Comparison of ENCODE assay signal across 1 cellular context in the genomic region with DNA sequence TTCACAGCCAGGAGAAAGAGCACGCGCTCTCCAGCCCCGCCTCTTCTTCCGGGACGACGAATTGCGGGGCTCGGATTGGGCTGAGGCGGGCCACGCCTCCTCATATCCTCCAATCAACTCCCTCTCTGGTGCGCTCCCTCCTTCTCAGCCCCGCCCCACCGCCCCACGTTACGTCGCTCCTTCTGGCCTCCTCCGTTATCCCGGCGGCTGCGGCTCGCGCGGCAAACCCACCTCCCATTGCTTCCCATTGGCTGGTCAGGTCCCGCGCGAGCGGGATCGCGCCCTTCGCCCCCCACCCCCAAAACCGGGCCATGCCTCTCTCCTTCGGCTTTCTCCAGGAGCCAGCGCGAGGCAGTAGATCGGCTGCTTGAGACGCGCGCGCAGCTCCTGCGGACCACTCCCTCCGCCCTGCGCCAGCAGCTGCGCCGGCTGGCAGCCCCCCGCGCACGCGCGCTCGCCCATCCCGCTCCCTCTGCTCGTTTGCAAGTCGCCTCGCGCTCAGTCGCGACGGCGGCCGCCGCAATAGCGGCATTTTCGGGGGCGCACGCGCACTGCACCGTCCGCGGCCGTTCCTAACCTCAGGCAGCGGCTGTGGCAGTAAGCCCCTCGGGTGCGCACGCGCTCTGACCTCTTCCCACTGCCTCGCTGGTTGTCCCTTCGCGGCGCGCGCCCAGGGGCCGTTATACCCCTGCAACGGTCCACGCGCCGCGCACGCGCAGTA.
A peak's percentile ranks its signal among the peaks of the same experiment; 100 is the strongest.
TF ChIP-seq lines count a peak whose summit lies in the region.

No MANE protein-coding gene starts in this region.

TF ChIP-seq in K562, 482 proteins besides CTCF, POLR2A, EP300 and RAD21 (continued from another document and continues in another):
- TF ChIP-seq, protein P1, sequence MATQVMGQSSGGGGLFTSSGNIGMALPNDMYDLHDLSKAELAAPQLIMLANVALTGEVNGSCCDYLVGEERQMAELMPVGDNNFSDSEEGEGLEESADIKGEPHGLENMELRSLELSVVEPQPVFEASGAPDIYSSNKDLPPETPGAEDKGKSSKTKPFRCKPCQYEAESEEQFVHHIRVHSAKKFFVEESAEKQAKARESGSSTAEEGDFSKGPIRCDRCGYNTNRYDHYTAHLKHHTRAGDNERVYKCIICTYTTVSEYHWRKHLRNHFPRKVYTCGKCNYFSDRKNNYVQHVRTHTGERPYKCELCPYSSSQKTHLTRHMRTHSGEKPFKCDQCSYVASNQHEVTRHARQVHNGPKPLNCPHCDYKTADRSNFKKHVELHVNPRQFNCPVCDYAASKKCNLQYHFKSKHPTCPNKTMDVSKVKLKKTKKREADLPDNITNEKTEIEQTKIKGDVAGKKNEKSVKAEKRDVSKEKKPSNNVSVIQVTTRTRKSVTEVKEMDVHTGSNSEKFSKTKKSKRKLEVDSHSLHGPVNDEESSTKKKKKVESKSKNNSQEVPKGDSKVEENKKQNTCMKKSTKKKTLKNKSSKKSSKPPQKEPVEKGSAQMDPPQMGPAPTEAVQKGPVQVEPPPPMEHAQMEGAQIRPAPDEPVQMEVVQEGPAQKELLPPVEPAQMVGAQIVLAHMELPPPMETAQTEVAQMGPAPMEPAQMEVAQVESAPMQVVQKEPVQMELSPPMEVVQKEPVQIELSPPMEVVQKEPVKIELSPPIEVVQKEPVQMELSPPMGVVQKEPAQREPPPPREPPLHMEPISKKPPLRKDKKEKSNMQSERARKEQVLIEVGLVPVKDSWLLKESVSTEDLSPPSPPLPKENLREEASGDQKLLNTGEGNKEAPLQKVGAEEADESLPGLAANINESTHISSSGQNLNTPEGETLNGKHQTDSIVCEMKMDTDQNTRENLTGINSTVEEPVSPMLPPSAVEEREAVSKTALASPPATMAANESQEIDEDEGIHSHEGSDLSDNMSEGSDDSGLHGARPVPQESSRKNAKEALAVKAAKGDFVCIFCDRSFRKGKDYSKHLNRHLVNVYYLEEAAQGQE (CRISPR knock-in tag; IDR thresholded peaks at IDR 0.05; ENCODE audit: low read depth), result peak; percentile 60; the same call in 1 of the 2 replicates
- TF ChIP-seq HDAC1 (IDR thresholded peaks at IDR 0.05) (peak in 1 of 2 experiments; percentile 47; a peak in 1 of 4 replicates), RBM22 (IDR thresholded peaks at IDR 0.05; ENCODE audit: low read depth, low read length, poor library complexity, severe bottlenecking) (peak; percentile 84), NCOA2 (IDR thresholded peaks at IDR 0.05; ENCODE audit: partially characterized antibody in 2 of 2) (no peak), RFX7 (CRISPR knock-in tag; IDR thresholded peaks at IDR 0.05) (no peak), TCF7L2 (IDR thresholded peaks at IDR 0.05; ENCODE audit: low read depth, low read length) (no peak), PTTG1 (tag; IDR thresholded peaks at IDR 0.05; ENCODE audit: low read depth) (no peak), PHF20 (IDR thresholded peaks at IDR 0.05; ENCODE audit: partially characterized antibody) (peak; percentile 38), MAZ (CRISPR knock-in tag; conservative IDR thresholded peaks at IDR 0.05 in 1 of 2, IDR thresholded peaks at IDR 0.05 in 1 of 2) (peak; percentile 80 to 90), TARDBP (IDR thresholded peaks at IDR 0.05) (no peak), MTA1 (IDR thresholded peaks at IDR 0.05; ENCODE audit: borderline replicate concordance) (no peak), ZC3H4 (CRISPR knock-in tag; IDR thresholded peaks at IDR 0.05; ENCODE audit: borderline replicate concordance) (0 out of 2 replicates have a peak, but pooled peaks have one; percentile 37), SMARCE1 (IDR thresholded peaks at IDR 0.05) (no peak), SP2 (IDR thresholded peaks at IDR 0.05; ENCODE audit: extremely low read depth, low read depth, low read length, poor library complexity, severe bottlenecking) (peak; percentile 41)
- TF ChIP-seq, protein P2, sequence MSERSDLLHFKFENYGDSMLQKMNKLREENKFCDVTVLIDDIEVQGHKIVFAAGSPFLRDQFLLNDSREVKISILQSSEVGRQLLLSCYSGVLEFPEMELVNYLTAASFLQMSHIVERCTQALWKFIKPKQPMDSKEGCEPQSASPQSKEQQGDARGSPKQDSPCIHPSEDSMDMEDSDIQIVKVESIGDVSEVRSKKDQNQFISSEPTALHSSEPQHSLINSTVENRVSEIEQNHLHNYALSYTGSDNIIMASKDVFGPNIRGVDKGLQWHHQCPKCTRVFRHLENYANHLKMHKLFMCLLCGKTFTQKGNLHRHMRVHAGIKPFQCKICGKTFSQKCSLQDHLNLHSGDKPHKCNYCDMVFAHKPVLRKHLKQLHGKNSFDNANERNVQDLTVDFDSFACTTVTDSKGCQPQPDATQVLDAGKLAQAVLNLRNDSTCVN (CRISPR knock-in tag; IDR thresholded peaks at IDR 0.05), result 0 out of 2 replicates have a peak, but pooled peaks have one; percentile 12
- TF ChIP-seq, protein P3, sequence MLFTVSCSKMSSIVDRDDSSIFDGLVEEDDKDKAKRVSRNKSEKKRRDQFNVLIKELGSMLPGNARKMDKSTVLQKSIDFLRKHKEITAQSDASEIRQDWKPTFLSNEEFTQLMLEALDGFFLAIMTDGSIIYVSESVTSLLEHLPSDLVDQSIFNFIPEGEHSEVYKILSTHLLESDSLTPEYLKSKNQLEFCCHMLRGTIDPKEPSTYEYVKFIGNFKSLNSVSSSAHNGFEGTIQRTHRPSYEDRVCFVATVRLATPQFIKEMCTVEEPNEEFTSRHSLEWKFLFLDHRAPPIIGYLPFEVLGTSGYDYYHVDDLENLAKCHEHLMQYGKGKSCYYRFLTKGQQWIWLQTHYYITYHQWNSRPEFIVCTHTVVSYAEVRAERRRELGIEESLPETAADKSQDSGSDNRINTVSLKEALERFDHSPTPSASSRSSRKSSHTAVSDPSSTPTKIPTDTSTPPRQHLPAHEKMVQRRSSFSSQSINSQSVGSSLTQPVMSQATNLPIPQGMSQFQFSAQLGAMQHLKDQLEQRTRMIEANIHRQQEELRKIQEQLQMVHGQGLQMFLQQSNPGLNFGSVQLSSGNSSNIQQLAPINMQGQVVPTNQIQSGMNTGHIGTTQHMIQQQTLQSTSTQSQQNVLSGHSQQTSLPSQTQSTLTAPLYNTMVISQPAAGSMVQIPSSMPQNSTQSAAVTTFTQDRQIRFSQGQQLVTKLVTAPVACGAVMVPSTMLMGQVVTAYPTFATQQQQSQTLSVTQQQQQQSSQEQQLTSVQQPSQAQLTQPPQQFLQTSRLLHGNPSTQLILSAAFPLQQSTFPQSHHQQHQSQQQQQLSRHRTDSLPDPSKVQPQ (CRISPR knock-in tag; IDR thresholded peaks at IDR 0.05; ENCODE audit: borderline replicate concordance), result no peak
- TF ChIP-seq, protein P4, sequence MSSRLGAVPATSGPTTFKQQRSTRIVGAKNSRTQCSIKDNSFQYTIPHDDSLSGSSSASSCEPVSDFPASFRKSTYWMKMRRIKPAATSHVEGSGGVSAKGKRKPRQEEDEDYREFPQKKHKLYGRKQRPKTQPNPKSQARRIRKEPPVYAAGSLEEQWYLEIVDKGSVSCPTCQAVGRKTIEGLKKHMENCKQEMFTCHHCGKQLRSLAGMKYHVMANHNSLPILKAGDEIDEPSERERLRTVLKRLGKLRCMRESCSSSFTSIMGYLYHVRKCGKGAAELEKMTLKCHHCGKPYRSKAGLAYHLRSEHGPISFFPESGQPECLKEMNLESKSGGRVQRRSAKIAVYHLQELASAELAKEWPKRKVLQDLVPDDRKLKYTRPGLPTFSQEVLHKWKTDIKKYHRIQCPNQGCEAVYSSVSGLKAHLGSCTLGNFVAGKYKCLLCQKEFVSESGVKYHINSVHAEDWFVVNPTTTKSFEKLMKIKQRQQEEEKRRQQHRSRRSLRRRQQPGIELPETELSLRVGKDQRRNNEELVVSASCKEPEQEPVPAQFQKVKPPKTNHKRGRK (tag; IDR thresholded peaks at IDR 0.05), result no peak
- TF ChIP-seq, protein P5, sequence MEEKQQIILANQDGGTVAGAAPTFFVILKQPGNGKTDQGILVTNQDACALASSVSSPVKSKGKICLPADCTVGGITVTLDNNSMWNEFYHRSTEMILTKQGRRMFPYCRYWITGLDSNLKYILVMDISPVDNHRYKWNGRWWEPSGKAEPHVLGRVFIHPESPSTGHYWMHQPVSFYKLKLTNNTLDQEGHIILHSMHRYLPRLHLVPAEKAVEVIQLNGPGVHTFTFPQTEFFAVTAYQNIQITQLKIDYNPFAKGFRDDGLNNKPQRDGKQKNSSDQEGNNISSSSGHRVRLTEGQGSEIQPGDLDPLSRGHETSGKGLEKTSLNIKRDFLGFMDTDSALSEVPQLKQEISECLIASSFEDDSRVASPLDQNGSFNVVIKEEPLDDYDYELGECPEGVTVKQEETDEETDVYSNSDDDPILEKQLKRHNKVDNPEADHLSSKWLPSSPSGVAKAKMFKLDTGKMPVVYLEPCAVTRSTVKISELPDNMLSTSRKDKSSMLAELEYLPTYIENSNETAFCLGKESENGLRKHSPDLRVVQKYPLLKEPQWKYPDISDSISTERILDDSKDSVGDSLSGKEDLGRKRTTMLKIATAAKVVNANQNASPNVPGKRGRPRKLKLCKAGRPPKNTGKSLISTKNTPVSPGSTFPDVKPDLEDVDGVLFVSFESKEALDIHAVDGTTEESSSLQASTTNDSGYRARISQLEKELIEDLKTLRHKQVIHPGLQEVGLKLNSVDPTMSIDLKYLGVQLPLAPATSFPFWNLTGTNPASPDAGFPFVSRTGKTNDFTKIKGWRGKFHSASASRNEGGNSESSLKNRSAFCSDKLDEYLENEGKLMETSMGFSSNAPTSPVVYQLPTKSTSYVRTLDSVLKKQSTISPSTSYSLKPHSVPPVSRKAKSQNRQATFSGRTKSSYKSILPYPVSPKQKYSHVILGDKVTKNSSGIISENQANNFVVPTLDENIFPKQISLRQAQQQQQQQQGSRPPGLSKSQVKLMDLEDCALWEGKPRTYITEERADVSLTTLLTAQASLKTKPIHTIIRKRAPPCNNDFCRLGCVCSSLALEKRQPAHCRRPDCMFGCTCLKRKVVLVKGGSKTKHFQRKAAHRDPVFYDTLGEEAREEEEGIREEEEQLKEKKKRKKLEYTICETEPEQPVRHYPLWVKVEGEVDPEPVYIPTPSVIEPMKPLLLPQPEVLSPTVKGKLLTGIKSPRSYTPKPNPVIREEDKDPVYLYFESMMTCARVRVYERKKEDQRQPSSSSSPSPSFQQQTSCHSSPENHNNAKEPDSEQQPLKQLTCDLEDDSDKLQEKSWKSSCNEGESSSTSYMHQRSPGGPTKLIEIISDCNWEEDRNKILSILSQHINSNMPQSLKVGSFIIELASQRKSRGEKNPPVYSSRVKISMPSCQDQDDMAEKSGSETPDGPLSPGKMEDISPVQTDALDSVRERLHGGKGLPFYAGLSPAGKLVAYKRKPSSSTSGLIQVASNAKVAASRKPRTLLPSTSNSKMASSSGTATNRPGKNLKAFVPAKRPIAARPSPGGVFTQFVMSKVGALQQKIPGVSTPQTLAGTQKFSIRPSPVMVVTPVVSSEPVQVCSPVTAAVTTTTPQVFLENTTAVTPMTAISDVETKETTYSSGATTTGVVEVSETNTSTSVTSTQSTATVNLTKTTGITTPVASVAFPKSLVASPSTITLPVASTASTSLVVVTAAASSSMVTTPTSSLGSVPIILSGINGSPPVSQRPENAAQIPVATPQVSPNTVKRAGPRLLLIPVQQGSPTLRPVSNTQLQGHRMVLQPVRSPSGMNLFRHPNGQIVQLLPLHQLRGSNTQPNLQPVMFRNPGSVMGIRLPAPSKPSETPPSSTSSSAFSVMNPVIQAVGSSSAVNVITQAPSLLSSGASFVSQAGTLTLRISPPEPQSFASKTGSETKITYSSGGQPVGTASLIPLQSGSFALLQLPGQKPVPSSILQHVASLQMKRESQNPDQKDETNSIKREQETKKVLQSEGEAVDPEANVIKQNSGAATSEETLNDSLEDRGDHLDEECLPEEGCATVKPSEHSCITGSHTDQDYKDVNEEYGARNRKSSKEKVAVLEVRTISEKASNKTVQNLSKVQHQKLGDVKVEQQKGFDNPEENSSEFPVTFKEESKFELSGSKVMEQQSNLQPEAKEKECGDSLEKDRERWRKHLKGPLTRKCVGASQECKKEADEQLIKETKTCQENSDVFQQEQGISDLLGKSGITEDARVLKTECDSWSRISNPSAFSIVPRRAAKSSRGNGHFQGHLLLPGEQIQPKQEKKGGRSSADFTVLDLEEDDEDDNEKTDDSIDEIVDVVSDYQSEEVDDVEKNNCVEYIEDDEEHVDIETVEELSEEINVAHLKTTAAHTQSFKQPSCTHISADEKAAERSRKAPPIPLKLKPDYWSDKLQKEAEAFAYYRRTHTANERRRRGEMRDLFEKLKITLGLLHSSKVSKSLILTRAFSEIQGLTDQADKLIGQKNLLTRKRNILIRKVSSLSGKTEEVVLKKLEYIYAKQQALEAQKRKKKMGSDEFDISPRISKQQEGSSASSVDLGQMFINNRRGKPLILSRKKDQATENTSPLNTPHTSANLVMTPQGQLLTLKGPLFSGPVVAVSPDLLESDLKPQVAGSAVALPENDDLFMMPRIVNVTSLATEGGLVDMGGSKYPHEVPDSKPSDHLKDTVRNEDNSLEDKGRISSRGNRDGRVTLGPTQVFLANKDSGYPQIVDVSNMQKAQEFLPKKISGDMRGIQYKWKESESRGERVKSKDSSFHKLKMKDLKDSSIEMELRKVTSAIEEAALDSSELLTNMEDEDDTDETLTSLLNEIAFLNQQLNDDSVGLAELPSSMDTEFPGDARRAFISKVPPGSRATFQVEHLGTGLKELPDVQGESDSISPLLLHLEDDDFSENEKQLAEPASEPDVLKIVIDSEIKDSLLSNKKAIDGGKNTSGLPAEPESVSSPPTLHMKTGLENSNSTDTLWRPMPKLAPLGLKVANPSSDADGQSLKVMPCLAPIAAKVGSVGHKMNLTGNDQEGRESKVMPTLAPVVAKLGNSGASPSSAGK (IDR thresholded peaks at IDR 0.05), result peak; percentile 82
